In genomic region chr17:35449371-35449931, GRCh38 we compare ENCODE assay signal across 8 cellular contexts. TPM values are rescaled to one million over a fixed set of nuclear protein-coding genes. Genes with fewer than 3 reads are reported as not detected.
DNase-seq lines count a peak whose midpoint lies in the region; ATAC-seq, FAIRE-seq and TF ChIP-seq lines count a peak whose summit lies in the region.

No MANE protein-coding gene starts in this region.

- no peak for DNase-seq in activated CD4-positive, alpha-beta T cell treated with anti-CD3 and anti-CD28 coated beads, Interleukin-2, amount 10 ng/mL, durations not matched to agents 24 days and 14 days
- DNase-seq in activated CD4-positive, alpha-beta T cell treated with anti-CD3 and anti-CD28 coated beads for 36 hours, result no peak
- no peak for DNase-seq in activated naive CD8-positive, alpha-beta T cell treated with anti-CD3 and anti-CD28 coated beads, Interleukin-2, amount 50 U/mL, for 24 hours
- DNase-seq in kidney (peak; percentile 68), tibial artery (peak; percentile 21 to 63), OCI-M2 (lab: John Stamatoyannopoulos, UW; ENCODE audit: unreplicated experiment) (no peak)

- no peak for FAIRE-seq in kidney (lab: Jason Lieb, UNC)

- CTCF ChIA-PET in activated CD4-positive, alpha-beta T cell treated with anti-CD3 and anti-CD28 coated beads for 36 hours (lab: Charles Lee), result interaction anchor here (0.7 kb wide), 1 partner anchor 340 kb away, joined by 3 read pairs; no protein-coding TSS in a partner anchor

- no peak for ATAC-seq in activated CD4-positive, alpha-beta T cell treated with anti-CD3 and anti-CD28 coated beads for 36 hours
- no peak for ATAC-seq in activated naive CD8-positive, alpha-beta T cell treated with anti-CD3 and anti-CD28 coated beads, Interleukin-2, amount 50 U/mL, for 24 hours
- no peak for ATAC-seq in GM19455 (IDR thresholded peaks at IDR 0.05; ENCODE audit: unreplicated experiment)
- ATAC-seq in HG03439 (IDR thresholded peaks at IDR 0.05; ENCODE audit: unreplicated experiment), result no peak

- intact Hi-C loops in activated CD4-positive, alpha-beta T cell treated with anti-CD3 and anti-CD28 coated beads, Interleukin-2, amount 10 ng/mL, durations not matched to agents 24 days and 14 days (cut with micrococcal nuclease), result loop anchor here (2.0 kb wide), 3 partner anchors 77 to 207 kb away; partner anchors contain the start of genes SLFN11, SLFN12L and SLFN5
- intact Hi-C loops in activated CD4-positive, alpha-beta T cell treated with anti-CD3 and anti-CD28 coated beads for 36 hours (cut with DNase I, micrococcal nuclease), result loop anchor here (2.0 to 5.0 kb wide), 4 partner anchors 37 to 137 kb away; partner anchors contain the start of gene SLFN12L (in 1 of the 2)
- intact Hi-C loops in kidney (cut with DNase I) (no loop called here), tibial artery (cut with DNase I; ENCODE audit: low total_unique reads) (no loop called here)

- H3K9me3 ChIP-seq in kidney (ENCODE audit: control insufficient read depth in 1 of 2, low read length in 2 of 2), result no peaks in the 10 kb centered on the region
- H3K9me3 ChIP-seq in tibial artery, result no peaks in the 10 kb centered on the region

- H3K36me3 ChIP-seq in kidney (ENCODE audit: control insufficient read depth in 1 of 2, insufficient read depth in 2 of 2, low read length in 2 of 2), result no peaks in the 10 kb centered on the region
- no peaks in the 10 kb centered on the region for H3K36me3 ChIP-seq in tibial artery

- TF ChIP-seq CTCF in kidney (IDR thresholded peaks at IDR 0.05; ENCODE audit: borderline replicate concordance, extremely low read depth, insufficient read depth) (no peak), tibial artery (IDR thresholded peaks at IDR 0.05) (no peak)

- POLR2A ChIA-PET in activated CD4-positive, alpha-beta T cell treated with anti-CD3 and anti-CD28 coated beads for 36 hours (lab: Charles Lee), result no interaction called here

- peaks cover 2 to 25% of the 10 kb centered on the region in 2 donors for H3K27me3 ChIP-seq in tibial artery

- H3K4me1 ChIP-seq in kidney (ENCODE audit: control insufficient read depth in 1 of 2, insufficient read depth in 1 of 2, low read depth in 1 of 2, low read length in 2 of 2) (peaks cover 0 to 8% of the 10 kb centered on the region in 2 donors), tibial artery (peaks cover 0 to 22% (median 4%) of the 10 kb centered on the region in 4 donors)

- H3K27ac ChIP-seq in kidney (ENCODE audit: low read depth in 2 of 2, low read length in 2 of 2) (no peak overlapping the region), tibial artery (no peak overlapping the region)

- H3K36me3 Mint-ChIP-seq in activated CD4-positive, alpha-beta T cell treated with anti-CD3 and anti-CD28 coated beads, Interleukin-2, amount 10 ng/mL, durations not matched to agents 24 days and 14 days (ENCODE audit: low read depth), result peaks cover 30% of the 10 kb centered on the region
- H3K36me3 Mint-ChIP-seq in activated CD4-positive, alpha-beta T cell treated with anti-CD3 and anti-CD28 coated beads for 36 hours (ENCODE audit: low read depth), result no peaks in the 10 kb centered on the region
- H3K36me3 Mint-ChIP-seq in activated naive CD8-positive, alpha-beta T cell treated with anti-CD3 and anti-CD28 coated beads, Interleukin-2, amount 50 U/mL, for 24 hours (ENCODE audit: low read depth), result peaks cover 3% of the 10 kb centered on the region

- H3K9ac ChIP-seq in kidney (ENCODE audit: low read length in 2 of 2), result no peak overlapping the region

- H3K4me3 ChIP-seq in kidney (ENCODE audit: low read length in 2 of 2), result peak overlapping the region in 1 of 2 donors; percentile 37
- H3K4me3 ChIP-seq in tibial artery, result peak overlapping the region; percentile 31 to 63

- H3K4me1 Mint-ChIP-seq in activated CD4-positive, alpha-beta T cell treated with anti-CD3 and anti-CD28 coated beads, Interleukin-2, amount 10 ng/mL, durations not matched to agents 24 days and 14 days, result peaks cover 13% of the 10 kb centered on the region
- peaks cover 15% of the 10 kb centered on the region for H3K4me1 Mint-ChIP-seq in activated CD4-positive, alpha-beta T cell treated with anti-CD3 and anti-CD28 coated beads for 36 hours
- H3K4me1 Mint-ChIP-seq in activated naive CD8-positive, alpha-beta T cell treated with anti-CD3 and anti-CD28 coated beads, Interleukin-2, amount 50 U/mL, for 24 hours, result peaks cover 24% of the 10 kb centered on the region

- peak overlapping the region; percentile 54 for H3K27ac Mint-ChIP-seq in activated CD4-positive, alpha-beta T cell treated with anti-CD3 and anti-CD28 coated beads, Interleukin-2, amount 10 ng/mL, durations not matched to agents 24 days and 14 days
- H3K27ac Mint-ChIP-seq in activated CD4-positive, alpha-beta T cell treated with anti-CD3 and anti-CD28 coated beads for 36 hours, result no peak overlapping the region
- H3K27ac Mint-ChIP-seq in activated naive CD8-positive, alpha-beta T cell treated with anti-CD3 and anti-CD28 coated beads, Interleukin-2, amount 50 U/mL, for 24 hours, result no peak overlapping the region

- H3K4me3 Mint-ChIP-seq in activated CD4-positive, alpha-beta T cell treated with anti-CD3 and anti-CD28 coated beads, Interleukin-2, amount 10 ng/mL, durations not matched to agents 24 days and 14 days, result peak overlapping the region; percentile 39
- H3K4me3 Mint-ChIP-seq in activated CD4-positive, alpha-beta T cell treated with anti-CD3 and anti-CD28 coated beads for 36 hours, result no peak overlapping the region
- H3K4me3 Mint-ChIP-seq in activated naive CD8-positive, alpha-beta T cell treated with anti-CD3 and anti-CD28 coated beads, Interleukin-2, amount 50 U/mL, for 24 hours, result peak overlapping the region; percentile 68

- H3K9me3 Mint-ChIP-seq in activated CD4-positive, alpha-beta T cell treated with anti-CD3 and anti-CD28 coated beads, Interleukin-2, amount 10 ng/mL, durations not matched to agents 24 days and 14 days, result no peaks in the 10 kb centered on the region
- H3K9me3 Mint-ChIP-seq in activated CD4-positive, alpha-beta T cell treated with anti-CD3 and anti-CD28 coated beads for 36 hours (ENCODE audit: low read depth), result no peaks in the 10 kb centered on the region
- H3K9me3 Mint-ChIP-seq in activated naive CD8-positive, alpha-beta T cell treated with anti-CD3 and anti-CD28 coated beads, Interleukin-2, amount 50 U/mL, for 24 hours, result no peaks in the 10 kb centered on the region

- no peaks in the 10 kb centered on the region for H3K27me3 Mint-ChIP-seq in activated CD4-positive, alpha-beta T cell treated with anti-CD3 and anti-CD28 coated beads, Interleukin-2, amount 10 ng/mL, durations not matched to agents 24 days and 14 days
- H3K27me3 Mint-ChIP-seq in activated CD4-positive, alpha-beta T cell treated with anti-CD3 and anti-CD28 coated beads for 36 hours, result no peaks in the 10 kb centered on the region
- H3K27me3 Mint-ChIP-seq in activated naive CD8-positive, alpha-beta T cell treated with anti-CD3 and anti-CD28 coated beads, Interleukin-2, amount 50 U/mL, for 24 hours, result no peaks in the 10 kb centered on the region

RNA-seq across cellular contexts. Expression of gene SLFN13, which starts 0.9 kb away (rescaled TPM):
- 34.5 and 36.8 TPM in 2 replicates for total RNA-seq in activated CD4-positive, alpha-beta T cell treated with anti-CD3 and anti-CD28 coated beads, Interleukin-2, amount 10 ng/mL, durations not matched to agents 24 days and 14 days
- total RNA-seq in activated CD4-positive, alpha-beta T cell treated with anti-CD3 and anti-CD28 coated beads for 36 hours, result 10 to 100 TPM; 18.6 to 22.5 TPM
- 24.5 TPM for total RNA-seq in kidney
- 3.1 TPM for polyA plus RNA-seq in kidney (ENCODE audit: insufficient read depth, low read depth, low replicate concordance)

RNA-seq across cellular contexts. Expression of gene SLFN12, which starts 17.2 kb away (rescaled TPM):
- 5.0 and 7.8 TPM in 2 replicates for total RNA-seq in activated CD4-positive, alpha-beta T cell treated with anti-CD3 and anti-CD28 coated beads, Interleukin-2, amount 10 ng/mL, durations not matched to agents 24 days and 14 days
- total RNA-seq in activated CD4-positive, alpha-beta T cell treated with anti-CD3 and anti-CD28 coated beads for 36 hours, result 1 to 10 TPM; 5.4 TPM
- total RNA-seq in kidney, result 13.3 TPM
- polyA plus RNA-seq in kidney (ENCODE audit: insufficient read depth, low read depth, low replicate concordance), result 2.3 TPM

Comparison
In these comparisons a context has a peak if more than half of its experiments do, and no peak if none do; other contexts are left out.
1. DNase-seq: peak in kidney (single experiment) and tibial artery (2 of 2); none in activated CD4-positive, alpha-beta T cell treated with anti-CD3 and anti-CD28 coated beads, Interleukin-2, amount 10 ng/mL, durations not matched to agents 24 days and 14 days (single experiment), activated CD4-positive, alpha-beta T cell treated with anti-CD3 and anti-CD28 coated beads for 36 hours (single experiment), activated naive CD8-positive, alpha-beta T cell treated with anti-CD3 and anti-CD28 coated beads, Interleukin-2, amount 50 U/mL, for 24 hours (single experiment) and OCI-M2 (single experiment).
2. intact Hi-C loops: an anchor here in activated CD4-positive, alpha-beta T cell treated with anti-CD3 and anti-CD28 coated beads, Interleukin-2, amount 10 ng/mL, durations not matched to agents 24 days and 14 days (2.0 kb wide) and activated CD4-positive, alpha-beta T cell treated with anti-CD3 and anti-CD28 coated beads for 36 hours (2.0 to 5.0 kb wide); none called in kidney and tibial artery.